14 cellular contexts compared by ENCODE assay signal in genomic region chr6:20716865-20717264, GRCh38.
DNase-seq lines count a peak whose midpoint lies in the region; ATAC-seq, FAIRE-seq and TF ChIP-seq lines count a peak whose summit lies in the region.
"Had no signal": no experiment of that assay in that cellular context is flagged by ENCODE, and none has a peak within 500 bp of the region (broad histone marks: within the 10 kb centered on the region; RNA-seq: fewer than 3 reads in every experiment).

No MANE protein-coding gene starts in this region.

- 0 out of 2 replicates have a peak overlapping the region, but pooled peaks have one; percentile 10 for H3K4me2 ChIP-seq in OCI-LY3 (ENCODE audit: low read length)

- FAIRE-seq in kidney (lab: Jason Lieb, UNC): no peak
- FAIRE-seq: keratinocyte had no signal

- H3K9ac ChIP-seq in OCI-LY3 (ENCODE audit: low read length) (no peak overlapping the region), kidney (ENCODE audit: low read length in 2 of 2) (no peak overlapping the region)

- DNase-seq in Right ventricle myocardium inferior (ENCODE audit: missing footprints) (no peak), inferior parietal cortex (ENCODE audit: extremely low spot score) (no peak), kidney (no peak), dorsolateral prefrontal cortex (no peak)
- DNase-seq: CD4-positive, alpha-beta T cell; NCI-H1417 treated with DMSO at 0.1 percent for 48 hours; Peyer's patch had no signal

- H3K27me3 ChIP-seq in OCI-LY3 (ENCODE audit: low read depth, low read length) (no peaks in the 10 kb centered on the region), dorsolateral prefrontal cortex (no peaks in the 10 kb centered on the region)
- H3K27me3 ChIP-seq: Peyer's patch had no signal

- TF ChIP-seq CTCF in OCI-LY3 (IDR thresholded peaks at IDR 0.05; ENCODE audit: low read depth, low read length) (no peak), kidney (IDR thresholded peaks at IDR 0.05; ENCODE audit: borderline replicate concordance, extremely low read depth, insufficient read depth) (no peak), dorsolateral prefrontal cortex (IDR thresholded peaks at IDR 0.05 in 54 of 56, conservative IDR thresholded peaks at IDR 0.05 in 2 of 56; ENCODE audit: low read depth in 1 of 56, partially characterized antibody in 56 of 56) (no peak)

- H2AFZ ChIP-seq in OCI-LY3 (ENCODE audit: low read depth, low read length): no peak overlapping the region

- H3K27ac ChIP-seq in OCI-LY3 (ENCODE audit: low read length) (no peak overlapping the region), kidney (ENCODE audit: low read depth in 2 of 2, low read length in 2 of 2) (no peak overlapping the region), dorsolateral prefrontal cortex (no peak overlapping the region)
- H3K27ac ChIP-seq: Peyer's patch, VCaP had no signal

- no peaks in the 10 kb centered on the region for H3K9me3 ChIP-seq in OCI-LY3 (ENCODE audit: insufficient read depth, low read length)
- no peaks in the 10 kb centered on the region for H3K9me3 ChIP-seq in kidney (ENCODE audit: control insufficient read depth in 1 of 2, low read length in 2 of 2)
- H3K9me3 ChIP-seq: Peyer's patch had no signal

- H4K20me1 ChIP-seq in OCI-LY3 (ENCODE audit: insufficient read depth, low read length): no peaks in the 10 kb centered on the region

- intact Hi-C loops in Right ventricle myocardium inferior (cut with DNase I): no loop called here
- intact Hi-C loops in kidney (cut with DNase I): no loop called here
- intact Hi-C loops in dorsolateral prefrontal cortex (cut with DNase I): no loop called here

- H3K4me1 ChIP-seq in OCI-LY3 (ENCODE audit: low read length) (peaks cover 33% of the 10 kb centered on the region), kidney (ENCODE audit: control insufficient read depth in 1 of 2, insufficient read depth in 1 of 2, low read depth in 1 of 2, low read length in 2 of 2) (no peaks in the 10 kb centered on the region)
- H3K4me1 ChIP-seq: Peyer's patch had no signal

- H3K4me3 ChIP-seq in OCI-LY3 (ENCODE audit: low read length) (no peak overlapping the region), kidney (ENCODE audit: low read length in 2 of 2) (no peak overlapping the region), dorsolateral prefrontal cortex (no peak overlapping the region)
- H3K4me3 ChIP-seq: Peyer's patch had no signal

- H3K36me3 ChIP-seq in OCI-LY3 (replicated peaks; ENCODE audit: low read depth, low read length) (no peaks in the 10 kb centered on the region), kidney (ENCODE audit: control insufficient read depth in 1 of 2, insufficient read depth in 2 of 2, low read length in 2 of 2) (no peaks in the 10 kb centered on the region)
- H3K36me3 ChIP-seq: Peyer's patch had no signal

- H3K79me2 ChIP-seq in OCI-LY3 (ENCODE audit: low read length): no peaks in the 10 kb centered on the region

- peak; percentile 89 for ATAC-seq in GM18517 (IDR thresholded peaks at IDR 0.05; ENCODE audit: unreplicated experiment)
- peak; percentile 63 for ATAC-seq in GM21367 (IDR thresholded peaks at IDR 0.05; ENCODE audit: unreplicated experiment)
- ATAC-seq in HG03025 (IDR thresholded peaks at IDR 0.05; ENCODE audit: low FRiP score, unreplicated experiment): peak; percentile 78
- no peak for ATAC-seq in Right ventricle myocardium inferior
- ATAC-seq: natural killer cell treated with Interleukin-12 subunit alpha and Interleukin-12 subunit beta and Interleukin-15 and Interleukin-18, amount 100 ng/mL, for 72 hours had no signal
